In genomic region chr5:82341325-82341724, GRCh38 we compare ENCODE assay signal across 22 cellular contexts.
"Had no signal": no experiment of that assay in that cellular context is flagged by ENCODE, and none has a peak within 500 bp of the region (broad histone marks: within the 10 kb centered on the region; RNA-seq: fewer than 3 reads in every experiment).

No MANE protein-coding gene starts in this region.

- DNase-seq: activated CD4-positive, alpha-beta T cell treated with anti-CD3 and anti-CD28 coated beads for 4 hours; activated CD4-positive, alpha-beta T cell treated with anti-CD3 and anti-CD28 coated beads, Interleukin-2, amount 50 U/mL, for 4 hours; activated CD8-positive, alpha-beta memory T cell treated with anti-CD3 and anti-CD28 coated beads, Interleukin-2, amount 10 ng/mL, durations not matched to agents 7 days and 5 days; activated effector memory CD4-positive, alpha-beta T cell treated with anti-CD3 and anti-CD28 coated beads, Interleukin-2, amount 50 U/mL, for 16 hours; activated naive CD4-positive, alpha-beta T cell treated with Interleukin-2 at 50 U/mL for 16 hours; activated naive CD8-positive, alpha-beta T cell treated with anti-CD3 and anti-CD28 coated beads, Interleukin-2, amount 50 U/mL, for 24 hours; activated T-cell treated with anti-CD3 and anti-CD28 coated beads, Interleukin-2, amount 50 U/mL, for 24 hours; amniotic stem cell; body of pancreas; central memory CD4-positive, alpha-beta T cell; KBM-7; NCI-H146; NCI-H187 treated with DMSO at 0.1 percent for 48 hours; NCI-H2081 treated with DMSO at 0.1 percent for 48 hours; NCI-H446; NCI-H524; PC-9; SIG-M5; WERI-Rb-1 had no signal

- ATAC-seq: activated CD4-positive, CD25-positive, alpha-beta regulatory T cell treated with anti-CD3 and anti-CD28 coated beads, Interleukin-2, amount 50 U/mL, for 24 hours; activated CD8-positive, alpha-beta memory T cell treated with anti-CD3 and anti-CD28 coated beads, Interleukin-2, amount 10 ng/mL, durations not matched to agents 7 days and 5 days; activated naive CD8-positive, alpha-beta T cell treated with anti-CD3 and anti-CD28 coated beads, Interleukin-2, amount 50 U/mL, for 24 hours; body of pancreas had no signal

- H3K4me2 ChIP-seq: PC-9 had no signal

- H3K27me3 ChIP-seq: ascending aorta, body of pancreas had no signal

- H2AFZ ChIP-seq: PC-9 had no signal

- H3K27ac ChIP-seq: body of pancreas, PC-9, WERI-Rb-1 had no signal

- H3K9me3 ChIP-seq: ascending aorta, body of pancreas had no signal

- H3K36me3 ChIP-seq: ascending aorta, WERI-Rb-1 had no signal

- H3K4me3 ChIP-seq: ascending aorta, body of pancreas, PC-9 had no signal

- FAIRE-seq: bronchial epithelial cell had no signal
